ENCODE assay signal across 8 cellular contexts in the genomic region with DNA sequence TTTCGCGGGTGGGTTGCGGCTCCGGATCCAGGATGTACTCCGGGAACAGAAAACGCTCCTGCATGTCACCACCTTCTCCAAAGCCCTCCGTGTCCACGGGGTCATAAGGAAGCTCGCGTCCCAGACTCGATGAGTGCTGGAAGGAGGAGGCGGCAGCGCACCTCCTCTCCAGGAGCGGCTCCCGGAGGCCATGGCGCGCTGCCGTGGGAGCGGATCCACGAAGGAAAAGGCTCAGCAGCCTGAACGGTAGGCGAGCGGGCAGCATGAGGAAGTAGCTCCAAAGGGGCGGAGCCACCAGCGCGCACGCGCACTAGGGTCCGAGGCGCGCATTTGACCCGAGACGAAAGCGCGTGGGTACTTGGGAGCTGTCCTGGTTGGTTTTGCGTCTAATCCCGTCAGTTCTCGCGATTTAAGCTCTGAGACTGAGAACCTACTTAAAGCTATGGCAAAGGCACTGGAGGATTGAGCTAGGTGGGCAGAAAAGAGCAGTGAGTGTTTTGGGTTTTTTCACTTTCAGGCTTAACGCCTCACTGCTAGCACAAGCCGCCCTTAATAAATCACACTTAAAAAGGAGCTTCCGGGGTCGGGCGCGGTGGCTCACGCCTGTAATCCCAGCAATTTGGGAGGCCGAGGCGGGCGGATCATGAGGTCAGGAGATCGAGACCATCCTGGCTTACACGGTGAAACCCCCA. TPM values are rescaled to one million over a fixed set of nuclear protein-coding genes. Genes with fewer than 3 reads are reported as not detected.
A peak's percentile ranks its signal among the peaks of the same experiment; 100 is the strongest.
DNase-seq lines count a peak whose midpoint lies in the region; ATAC-seq and TF ChIP-seq lines count a peak whose summit lies in the region.

A gene (minus strand): TSS at position 286 of the 692 bp plus-strand sequence. CDS start 21 bp downstream, at position 265.

- H3K27ac ChIP-seq in spleen, result peak within 1 kb of the TSS; percentile 75 to 95 (median 94)

- peaks cover 0 to 31% (median 17%) of the 10 kb centered on the region in 6 donors for H3K36me3 ChIP-seq in spleen

- intact Hi-C loops in spleen (cut with DNase I; ENCODE audit: low total_unique reads), result loop anchor here (5.0 kb wide), 1 partner anchor 70 kb away; a partner anchor contains a TSS

- ATAC-seq in GM19023 (IDR thresholded peaks at IDR 0.05; ENCODE audit: unreplicated experiment), result peak; percentile 82
- peak; percentile 66 for ATAC-seq in HG03280 (IDR thresholded peaks at IDR 0.05; ENCODE audit: unreplicated experiment)

- H3K4me3 ChIP-seq in spleen, result peak within 1 kb of the TSS; percentile 85 to 99 (median 98)

- TF ChIP-seq CTCF in spleen (IDR thresholded peaks at IDR 0.05 in 8 of 11, conservative IDR thresholded peaks at IDR 0.05 in 3 of 11), result peak in 1 of 11 experiments; percentile 5

- TF ChIP-seq POLR2A in spleen (IDR thresholded peaks at IDR 0.05), result peak in 1 of 3 donors; percentile 48

- 0 to 1% (median 0%) methylated on average over 37 to 51 of the region's 51 CpGs for WGBS in spleen, 5 donors

- peaks cover 43 to 75% (median 60%) of the 10 kb centered on the region in 6 donors for H3K4me1 ChIP-seq in spleen

- peaks cover 0 to 15% (median 9%) of the 10 kb centered on the region in 8 donors for H3K9me3 ChIP-seq in spleen

- DNase-seq in AG08396 (ENCODE audit: low spot score) (peak; percentile 97), NCI-H345 treated with DMSO at 0.1 percent for 48 hours (lab: John Stamatoyannopoulos, UW; ENCODE audit: unreplicated experiment) (peak; percentile 84), inferior parietal cortex (ENCODE audit: extremely low spot score) (peak; percentile 99), spleen (peak; percentile 99)
- peak; percentile 90 to 97 (median 94) for DNase-seq in activated CD4-positive, CD25-positive, alpha-beta regulatory T cell (lab: John Stamatoyannopoulos, UW)
- peak; percentile 99 for DNase-seq in central memory CD4-positive, alpha-beta T cell

- no peaks in the 10 kb centered on the region for H3K27me3 ChIP-seq in spleen (replicated peaks in 1 of 7)

RNA-seq across cellular contexts. Expression of the gene that starts here (rescaled TPM):
- total RNA-seq in spleen, result 10 to 100 TPM; 12.2 to 21.4 (median 15.8) TPM
- polyA plus RNA-seq in spleen, result 10 to 100 TPM in 1 of 3 donors, 1 to 10 TPM in 2; 7.4 to 11.4 (median 8.6) TPM

Comparison
In these comparisons a context has a peak if more than half of its experiments do, and no peak if none do; other contexts are left out.
1. Peak in every context shown above with its lines: DNase-seq, ATAC-seq, H3K4me3 ChIP-seq and H3K27ac ChIP-seq.